ENCODE assay signal across 8 cellular contexts in genomic region chr6:151388997-151389639, GRCh38. TPM values are rescaled to one million over a fixed set of nuclear protein-coding genes. Genes with fewer than 3 reads are reported as not detected.
DNase-seq lines count a peak whose midpoint lies in the region; ATAC-seq and TF ChIP-seq lines count a peak whose summit lies in the region.

No MANE protein-coding gene starts in this region.

- H3K4me2 ChIP-seq in OCI-LY3 (ENCODE audit: low read length): peak overlapping the region; percentile 88
- H3K4me2 ChIP-seq in osteoblast (ENCODE audit: insufficient read depth, low read length): peak overlapping the region; percentile 91

- H3K27me3 ChIP-seq in OCI-LY3 (ENCODE audit: low read depth, low read length) (no peaks in the 10 kb centered on the region), endocrine pancreas (ENCODE audit: control insufficient read depth, insufficient read depth, low read length) (no peaks in the 10 kb centered on the region), osteoblast (ENCODE audit: insufficient read depth, low read length) (no peaks in the 10 kb centered on the region)

- H3K4me1 ChIP-seq in OCI-LY3 (ENCODE audit: low read length) (peaks cover 20% of the 10 kb centered on the region), endocrine pancreas (ENCODE audit: control insufficient read depth, insufficient read depth, low read length) (peaks cover 26% of the 10 kb centered on the region), osteoblast (ENCODE audit: insufficient read depth, low read length) (peaks cover 42% of the 10 kb centered on the region)

- peak overlapping the region; percentile 94 for H3K27ac ChIP-seq in OCI-LY3 (ENCODE audit: low read length)
- peak overlapping the region; percentile 82 for H3K27ac ChIP-seq in osteoblast (ENCODE audit: low read depth, low read length)

- H3K9me3 ChIP-seq in OCI-LY3 (ENCODE audit: insufficient read depth, low read length) (no peaks in the 10 kb centered on the region), endocrine pancreas (ENCODE audit: control insufficient read depth, low read length) (no peaks in the 10 kb centered on the region), osteoblast (ENCODE audit: low read depth, low read length) (no peaks in the 10 kb centered on the region)

- H3K36me3 ChIP-seq in OCI-LY3 (replicated peaks; ENCODE audit: low read depth, low read length) (peaks cover 10% of the 10 kb centered on the region), endocrine pancreas (ENCODE audit: control insufficient read depth, insufficient read depth, low read length) (no peaks in the 10 kb centered on the region), osteoblast (ENCODE audit: insufficient read depth, low read length) (peaks cover 5% of the 10 kb centered on the region)

- H3K79me2 ChIP-seq in OCI-LY3 (ENCODE audit: low read length) (peaks cover 84% of the 10 kb centered on the region), osteoblast (ENCODE audit: insufficient read depth, low read length) (peaks cover 72% of the 10 kb centered on the region)

- peak overlapping the region; percentile 86 for H3K9ac ChIP-seq in OCI-LY3 (ENCODE audit: low read length)
- peak overlapping the region; percentile 93 for H3K9ac ChIP-seq in endocrine pancreas (ENCODE audit: control insufficient read depth, insufficient read depth, low read length)

- no peak overlapping the region for H2AFZ ChIP-seq in OCI-LY3 (ENCODE audit: low read depth, low read length)
- peak overlapping the region; percentile 76 for H2AFZ ChIP-seq in osteoblast (ENCODE audit: low read length)

- DNase-seq in osteoblast (ENCODE audit: insufficient read length, low spot score, missing footprints) (no peak), cerebellar nuclear complex (lab: John Stamatoyannopoulos, UW) (no peak)

- ATAC-seq in HG03095 (IDR thresholded peaks at IDR 0.05; ENCODE audit: unreplicated experiment) (no peak), HG03432 (IDR thresholded peaks at IDR 0.05; ENCODE audit: unreplicated experiment) (no peak), HG03280 (IDR thresholded peaks at IDR 0.05; ENCODE audit: unreplicated experiment) (no peak)

- H4K20me1 ChIP-seq in OCI-LY3 (ENCODE audit: insufficient read depth, low read length) (peaks cover 18% of the 10 kb centered on the region), osteoblast (ENCODE audit: insufficient read depth, low read length) (peaks cover 24% of the 10 kb centered on the region)

- no peak for TF ChIP-seq CTCF in GM12875 (IDR thresholded peaks at IDR 0.05; ENCODE audit: borderline replicate concordance, insufficient read depth, low read depth, low read length)
- TF ChIP-seq CTCF in OCI-LY3 (IDR thresholded peaks at IDR 0.05; ENCODE audit: low read depth, low read length): no peak
- TF ChIP-seq CTCF in osteoblast (IDR thresholded peaks at IDR 0.05; ENCODE audit: extremely low read depth, low read depth, low read length): no peak

- H3K4me3 ChIP-seq in GM12875 (ENCODE audit: low read depth, low read length) (peak overlapping the region; percentile 71), OCI-LY3 (ENCODE audit: low read length) (peak overlapping the region; percentile 94), endocrine pancreas (ENCODE audit: control insufficient read depth, insufficient read depth, low read length) (peak overlapping the region; percentile 84), osteoblast (ENCODE audit: insufficient read depth, low read length) (peak overlapping the region; percentile 88)

RNA-seq across cellular contexts. Expression of gene ZBTB2, which starts 2.2 kb away (rescaled TPM):
- 7.1 and 8.7 TPM in 2 replicates for total RNA-seq in osteoblast
